8 cellular contexts compared by ENCODE assay signal in the genomic region with DNA sequence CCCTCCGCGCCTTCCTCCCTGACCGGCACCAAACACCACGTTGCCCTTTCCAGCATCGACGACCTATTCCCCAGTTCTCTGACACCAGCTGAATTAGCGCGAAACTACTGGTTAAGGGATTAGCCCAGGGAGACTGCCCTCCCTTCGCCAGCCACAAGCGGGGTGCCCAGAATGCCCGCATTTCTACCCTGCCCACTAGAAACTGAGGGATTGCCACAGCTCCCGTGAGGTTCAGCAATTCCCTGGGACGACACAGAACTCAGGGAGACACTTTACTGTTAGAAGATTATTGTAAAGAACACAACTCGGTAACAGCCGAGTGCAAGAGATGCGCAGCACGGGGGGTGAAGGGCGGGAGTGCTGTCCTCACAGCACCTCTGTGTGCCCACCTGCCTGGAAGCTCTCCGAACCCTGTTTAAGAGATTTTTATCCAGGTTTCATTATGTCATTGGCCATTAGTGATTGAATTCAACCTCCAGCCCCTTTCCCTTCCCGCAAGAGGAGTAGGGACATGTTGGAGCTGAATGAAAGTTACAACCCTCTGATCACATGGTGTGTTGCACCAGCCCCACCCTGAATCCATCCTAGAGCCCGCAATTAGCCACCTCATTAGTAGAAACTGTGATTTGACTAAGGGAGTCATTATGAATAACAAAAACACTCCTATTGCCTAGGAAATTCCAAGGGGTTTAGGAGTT. TPM values are rescaled to one million over a fixed set of nuclear protein-coding genes. Genes with fewer than 3 reads are reported as not detected.
A peak's percentile ranks its signal among the peaks of the same experiment; 100 is the strongest.
DNase-seq lines count a peak whose midpoint lies in the region; ATAC-seq lines count a peak whose summit lies in the region.

No MANE protein-coding gene starts in this region.

- 84% methylated on average over 21 of the region's 21 CpGs for WGBS in thymus

- H3K4me1 Mint-ChIP-seq in activated CD8-positive, alpha-beta memory T cell treated with anti-CD3 and anti-CD28 coated beads, Interleukin-2, amount 10 ng/mL, durations not matched to agents 7 days and 5 days = peaks cover 41% of the 10 kb centered on the region
- peaks cover 35% of the 10 kb centered on the region for H3K4me1 Mint-ChIP-seq in activated naive CD8-positive, alpha-beta T cell treated with anti-CD3 and anti-CD28 coated beads for 36 hours
- H3K4me1 Mint-ChIP-seq in immature natural killer cell = peaks cover 10 to 18% of the 10 kb centered on the region in 2 donors

- CTCF ChIA-PET in activated CD8-positive, alpha-beta memory T cell treated with anti-CD3 and anti-CD28 coated beads, Interleukin-2, amount 10 ng/mL, durations not matched to agents 7 days and 5 days (lab: Charles Lee) = interaction anchor here (0.7 to 3.9 kb wide), 11 partner anchors 11 to 81 kb away, joined by 4 to 44 read pairs (median 12); a partner anchor contains a TSS

- no peaks in the 10 kb centered on the region for H3K36me3 ChIP-seq in thymus (ENCODE audit: control insufficient read depth, insufficient read depth)

- H3K27me3 Mint-ChIP-seq in activated CD8-positive, alpha-beta memory T cell treated with anti-CD3 and anti-CD28 coated beads, Interleukin-2, amount 10 ng/mL, durations not matched to agents 7 days and 5 days = no peaks in the 10 kb centered on the region
- H3K27me3 Mint-ChIP-seq in activated naive CD8-positive, alpha-beta T cell treated with anti-CD3 and anti-CD28 coated beads for 36 hours = no peaks in the 10 kb centered on the region
- peaks cover 0 to 14% (median 12%) of the 10 kb centered on the region in 3 donors for H3K27me3 Mint-ChIP-seq in immature natural killer cell (ENCODE audit: low read depth in 3 of 3)

- no peaks in the 10 kb centered on the region for H3K27me3 ChIP-seq in thymus (ENCODE audit: control insufficient read depth, insufficient read depth)

- H3K4me3 ChIP-seq in thymus (ENCODE audit: low read length) = peak overlapping the region; percentile 87

- DNase-seq in activated CD8-positive, alpha-beta memory T cell treated with anti-CD3 and anti-CD28 coated beads, Interleukin-2, amount 10 ng/mL, durations not matched to agents 7 days and 5 days = no peak
- DNase-seq in activated CD8-positive, alpha-beta memory T cell treated with anti-CD3 and anti-CD28 coated beads for 24 hours = no peak
- no peak for DNase-seq in activated naive CD8-positive, alpha-beta T cell treated with anti-CD3 and anti-CD28 coated beads for 36 hours
- no peak for DNase-seq in immature natural killer cell
- no peak for DNase-seq in NOMO-1 (lab: John Stamatoyannopoulos, UW; ENCODE audit: unreplicated experiment in 2 of 2)

- no peak overlapping the region for H3K27ac ChIP-seq in thymus (ENCODE audit: low read depth)

- peak overlapping the region; percentile 86 for H3K27ac Mint-ChIP-seq in activated CD8-positive, alpha-beta memory T cell treated with anti-CD3 and anti-CD28 coated beads, Interleukin-2, amount 10 ng/mL, durations not matched to agents 7 days and 5 days
- H3K27ac Mint-ChIP-seq in activated naive CD8-positive, alpha-beta T cell treated with anti-CD3 and anti-CD28 coated beads for 36 hours = peak overlapping the region; percentile 89
- H3K27ac Mint-ChIP-seq in immature natural killer cell = peak overlapping the region; percentile 53 to 91 (median 84)

- peaks cover 1% of the 10 kb centered on the region for H3K9me3 Mint-ChIP-seq in activated CD8-positive, alpha-beta memory T cell treated with anti-CD3 and anti-CD28 coated beads, Interleukin-2, amount 10 ng/mL, durations not matched to agents 7 days and 5 days (ENCODE audit: low read depth)
- H3K9me3 Mint-ChIP-seq in activated naive CD8-positive, alpha-beta T cell treated with anti-CD3 and anti-CD28 coated beads for 36 hours = no peaks in the 10 kb centered on the region
- H3K9me3 Mint-ChIP-seq in immature natural killer cell = no peaks in the 10 kb centered on the region

- H3K36me3 Mint-ChIP-seq in activated CD8-positive, alpha-beta memory T cell treated with anti-CD3 and anti-CD28 coated beads, Interleukin-2, amount 10 ng/mL, durations not matched to agents 7 days and 5 days = peaks cover under 1% of the 10 kb centered on the region
- H3K36me3 Mint-ChIP-seq in activated naive CD8-positive, alpha-beta T cell treated with anti-CD3 and anti-CD28 coated beads for 36 hours = peaks cover 8% of the 10 kb centered on the region
- no peaks in the 10 kb centered on the region for H3K36me3 Mint-ChIP-seq in immature natural killer cell

- H3K4me3 Mint-ChIP-seq in activated CD8-positive, alpha-beta memory T cell treated with anti-CD3 and anti-CD28 coated beads, Interleukin-2, amount 10 ng/mL, durations not matched to agents 7 days and 5 days = peak overlapping the region; percentile 78
- H3K4me3 Mint-ChIP-seq in activated naive CD8-positive, alpha-beta T cell treated with anti-CD3 and anti-CD28 coated beads for 36 hours = peak overlapping the region; percentile 77
- peak overlapping the region; percentile 79 to 86 (median 84) for H3K4me3 Mint-ChIP-seq in immature natural killer cell

- no peaks in the 10 kb centered on the region for H3K9me3 ChIP-seq in thymus (ENCODE audit: control insufficient read depth)

- no peak for ATAC-seq in activated CD8-positive, alpha-beta memory T cell treated with anti-CD3 and anti-CD28 coated beads, Interleukin-2, amount 10 ng/mL, durations not matched to agents 7 days and 5 days
- no peak for ATAC-seq in HG02938 (IDR thresholded peaks at IDR 0.05; ENCODE audit: unreplicated experiment)
- ATAC-seq in GM18861 (IDR thresholded peaks at IDR 0.05; ENCODE audit: unreplicated experiment) = no peak

- H3K4me1 ChIP-seq in thymus (ENCODE audit: control insufficient read depth, insufficient read depth, low read length) = peaks cover 3% of the 10 kb centered on the region

RNA-seq across cellular contexts. Expression of a gene that starts 15.8 kb away (rescaled TPM):
- total RNA-seq in activated CD8-positive, alpha-beta memory T cell treated with anti-CD3 and anti-CD28 coated beads, Interleukin-2, amount 10 ng/mL, durations not matched to agents 7 days and 5 days = under 1 TPM in 1 of 2 experiments, not detected in 1; 0.14 TPM
- under 1 TPM in 1 of 2 experiments, not detected in 1; 0.10 TPM for total RNA-seq in activated naive CD8-positive, alpha-beta T cell treated with anti-CD3 and anti-CD28 coated beads for 36 hours
- not detected for polyA plus RNA-seq in immature natural killer cell
- 0.16 TPM for polyA plus RNA-seq in thymus

RNA-seq across cellular contexts. Expression of a gene that starts 24.2 kb away (rescaled TPM):
- 10 to 100 TPM; 14.2 to 16.2 TPM for total RNA-seq in activated CD8-positive, alpha-beta memory T cell treated with anti-CD3 and anti-CD28 coated beads, Interleukin-2, amount 10 ng/mL, durations not matched to agents 7 days and 5 days
- total RNA-seq in activated naive CD8-positive, alpha-beta T cell treated with anti-CD3 and anti-CD28 coated beads for 36 hours = 10 to 100 TPM; 12.2 to 13.7 TPM
- polyA plus RNA-seq in immature natural killer cell (10 to 100 TPM; 12.6 to 15.7 (median 15.5) TPM), thymus (4.6 TPM)
